9 cellular contexts compared by ENCODE assay signal in the genomic region with DNA sequence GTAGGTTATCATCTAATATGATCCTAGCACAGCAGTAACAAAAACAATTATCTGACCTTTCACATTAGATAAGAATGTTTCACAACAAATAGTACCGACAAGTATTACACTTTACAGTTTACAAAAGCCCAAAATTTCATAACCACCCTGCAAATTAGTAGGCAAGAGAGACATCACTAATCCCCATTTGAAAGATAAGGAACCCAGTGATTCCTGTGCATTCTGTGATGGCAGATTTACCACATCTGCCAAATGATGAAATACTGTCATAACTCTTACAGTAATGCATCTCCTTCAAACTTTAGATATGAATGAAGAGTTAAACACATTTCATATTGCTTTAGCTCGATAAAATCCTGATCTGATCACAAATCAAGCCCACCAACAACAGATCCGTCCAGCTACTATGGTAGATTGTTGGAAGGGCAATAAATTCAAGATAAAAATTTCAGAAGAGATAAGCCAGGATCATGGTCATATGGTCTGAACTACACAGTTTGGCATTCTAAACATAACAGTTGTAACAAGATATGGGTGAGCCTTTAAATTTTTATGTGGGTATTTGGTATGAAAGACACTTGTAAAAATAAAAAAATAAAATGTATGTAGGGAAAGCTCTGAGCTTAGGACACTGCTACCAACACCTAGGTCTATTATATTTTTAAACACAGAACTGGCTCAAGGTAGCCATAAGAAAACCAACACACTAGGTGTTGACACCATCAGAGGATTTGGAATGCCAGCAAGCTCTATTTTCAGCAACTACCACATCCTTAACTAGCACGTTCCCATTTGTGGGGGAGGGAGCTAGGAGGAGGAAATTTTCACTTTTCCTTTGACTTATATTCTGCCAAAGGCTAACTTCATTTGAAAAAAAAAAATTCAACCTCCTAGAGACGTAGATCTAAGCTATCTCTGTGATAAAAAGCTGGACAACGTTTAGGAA. TPM values are rescaled to one million over a fixed set of nuclear protein-coding genes. Genes with fewer than 3 reads are reported as not detected.
DNase-seq lines count a peak whose midpoint lies in the region; ATAC-seq, FAIRE-seq and TF ChIP-seq lines count a peak whose summit lies in the region.
"Had no signal": no experiment of that assay in that cellular context is flagged by ENCODE, and none has a peak within 500 bp of the region (broad histone marks: within the 10 kb centered on the region; RNA-seq: fewer than 3 reads in every experiment).

No MANE protein-coding gene starts in this region.

- POLR2A ChIA-PET in activated CD8-positive, alpha-beta T cell treated with anti-CD3 and anti-CD28 coated beads for 36 hours (lab: Charles Lee): interaction anchor here (0.6 to 3.1 kb wide), 8 partner anchors 8 to 32 kb away, joined by 3 to 22 read pairs (median 8); a partner anchor contains a TSS
- POLR2A ChIA-PET in activated CD8-positive, alpha-beta T cell treated with anti-CD3 and anti-CD28 coated beads, Interleukin-2, amount 10 ng/mL, durations not matched to agents 7 days and 5 days (lab: Charles Lee): interaction anchor here (0.6 to 3.0 kb wide), 5 partner anchors 9 to 29 kb away, joined by 3 to 16 read pairs (median 6); a partner anchor contains a TSS

- no peaks in the 10 kb centered on the region for H3K27me3 ChIP-seq in tibial artery

- no peak for FAIRE-seq in kidney (lab: Jason Lieb, UNC)

- no peak for ATAC-seq in activated CD8-positive, alpha-beta T cell treated with anti-CD3 and anti-CD28 coated beads for 36 hours
- ATAC-seq in activated CD8-positive, alpha-beta T cell treated with anti-CD3 and anti-CD28 coated beads, Interleukin-2, amount 10 ng/mL, durations not matched to agents 7 days and 5 days: no peak

- peak overlapping the region in 1 of 2 donors; percentile 12 for H3K9ac ChIP-seq in kidney (ENCODE audit: low read length in 2 of 2)

- H3K9me3 ChIP-seq in kidney (ENCODE audit: control insufficient read depth in 1 of 2, low read length in 2 of 2) (no peaks in the 10 kb centered on the region), tibial artery (no peaks in the 10 kb centered on the region)

- H3K4me1 Mint-ChIP-seq in activated CD8-positive, alpha-beta T cell treated with anti-CD3 and anti-CD28 coated beads for 36 hours (ENCODE audit: low read depth): peaks cover 74% of the 10 kb centered on the region
- H3K4me1 Mint-ChIP-seq in activated CD8-positive, alpha-beta T cell treated with anti-CD3 and anti-CD28 coated beads, Interleukin-2, amount 10 ng/mL, durations not matched to agents 7 days and 5 days (ENCODE audit: low read depth): peaks cover 62% of the 10 kb centered on the region
- peaks cover 66% of the 10 kb centered on the region for H3K4me1 Mint-ChIP-seq in activated naive CD8-positive, alpha-beta T cell treated with anti-CD3 and anti-CD28 coated beads for 36 hours

- no peak for TF ChIP-seq CTCF in activated CD8-positive, alpha-beta T cell treated with anti-CD3 and anti-CD28 coated beads for 36 hours (IDR thresholded peaks at IDR 0.05)
- TF ChIP-seq CTCF in kidney (IDR thresholded peaks at IDR 0.05; ENCODE audit: borderline replicate concordance, extremely low read depth, insufficient read depth): no peak
- no peak for TF ChIP-seq CTCF in tibial artery (IDR thresholded peaks at IDR 0.05)

- CTCF ChIA-PET in activated CD8-positive, alpha-beta T cell treated with anti-CD3 and anti-CD28 coated beads for 36 hours (lab: Charles Lee): interaction anchor here (0.7 to 5.5 kb wide), 13 partner anchors 9 to 238 kb away, joined by 3 to 51 read pairs (median 4); a partner anchor contains a TSS
- CTCF ChIA-PET in activated CD8-positive, alpha-beta T cell treated with anti-CD3 and anti-CD28 coated beads, Interleukin-2, amount 10 ng/mL, durations not matched to agents 7 days and 5 days (lab: Charles Lee): interaction anchor here (1.8 to 6.8 kb wide), 5 partner anchors 11 to 125 kb away, joined by 6 to 66 read pairs (median 8); a partner anchor contains a TSS

- H3K27ac Mint-ChIP-seq in activated CD8-positive, alpha-beta T cell treated with anti-CD3 and anti-CD28 coated beads for 36 hours: peak overlapping the region; percentile 51
- H3K27ac Mint-ChIP-seq in activated CD8-positive, alpha-beta T cell treated with anti-CD3 and anti-CD28 coated beads, Interleukin-2, amount 10 ng/mL, durations not matched to agents 7 days and 5 days: no peak overlapping the region
- H3K27ac Mint-ChIP-seq in activated naive CD8-positive, alpha-beta T cell treated with anti-CD3 and anti-CD28 coated beads for 36 hours: peak overlapping the region; percentile 55

- H3K36me3 ChIP-seq in kidney (ENCODE audit: control insufficient read depth in 1 of 2, insufficient read depth in 2 of 2, low read length in 2 of 2): no peaks in the 10 kb centered on the region
- H3K36me3 ChIP-seq in tibial artery: no peaks in the 10 kb centered on the region

- H3K4me3 Mint-ChIP-seq in activated CD8-positive, alpha-beta T cell treated with anti-CD3 and anti-CD28 coated beads for 36 hours: no peak overlapping the region
- no peak overlapping the region for H3K4me3 Mint-ChIP-seq in activated CD8-positive, alpha-beta T cell treated with anti-CD3 and anti-CD28 coated beads, Interleukin-2, amount 10 ng/mL, durations not matched to agents 7 days and 5 days
- no peak overlapping the region for H3K4me3 Mint-ChIP-seq in activated naive CD8-positive, alpha-beta T cell treated with anti-CD3 and anti-CD28 coated beads for 36 hours

- H3K4me3 ChIP-seq in kidney (ENCODE audit: low read length in 2 of 2): peak overlapping the region; percentile 7 to 25
- H3K4me3 ChIP-seq in tibial artery: peak overlapping the region in 1 of 2 donors; percentile 10

- H3K36me3 Mint-ChIP-seq in activated CD8-positive, alpha-beta T cell treated with anti-CD3 and anti-CD28 coated beads for 36 hours (ENCODE audit: low read depth): peaks cover 43% of the 10 kb centered on the region
- H3K36me3 Mint-ChIP-seq in activated CD8-positive, alpha-beta T cell treated with anti-CD3 and anti-CD28 coated beads, Interleukin-2, amount 10 ng/mL, durations not matched to agents 7 days and 5 days (ENCODE audit: low read depth): peaks cover 23% of the 10 kb centered on the region
- peaks cover 22% of the 10 kb centered on the region for H3K36me3 Mint-ChIP-seq in activated naive CD8-positive, alpha-beta T cell treated with anti-CD3 and anti-CD28 coated beads for 36 hours

- intact Hi-C loops in activated CD8-positive, alpha-beta T cell treated with anti-CD3 and anti-CD28 coated beads for 36 hours (cut with micrococcal nuclease): no loop called here
- intact Hi-C loops in kidney (cut with DNase I) (no loop called here), tibial artery (cut with DNase I; ENCODE audit: low total_unique reads) (no loop called here)

- no peaks in the 10 kb centered on the region for H3K27me3 Mint-ChIP-seq in activated CD8-positive, alpha-beta T cell treated with anti-CD3 and anti-CD28 coated beads for 36 hours
- no peaks in the 10 kb centered on the region for H3K27me3 Mint-ChIP-seq in activated CD8-positive, alpha-beta T cell treated with anti-CD3 and anti-CD28 coated beads, Interleukin-2, amount 10 ng/mL, durations not matched to agents 7 days and 5 days (ENCODE audit: low read depth)
- no peaks in the 10 kb centered on the region for H3K27me3 Mint-ChIP-seq in activated naive CD8-positive, alpha-beta T cell treated with anti-CD3 and anti-CD28 coated beads for 36 hours

- H3K4me1 ChIP-seq in kidney (ENCODE audit: control insufficient read depth in 1 of 2, insufficient read depth in 1 of 2, low read depth in 1 of 2, low read length in 2 of 2): peaks cover 34 to 59% of the 10 kb centered on the region in 2 donors
- peaks cover 0 to 100% (median 70%) of the 10 kb centered on the region in 4 donors for H3K4me1 ChIP-seq in tibial artery

- no peaks in the 10 kb centered on the region for H3K9me3 Mint-ChIP-seq in activated CD8-positive, alpha-beta T cell treated with anti-CD3 and anti-CD28 coated beads for 36 hours
- no peaks in the 10 kb centered on the region for H3K9me3 Mint-ChIP-seq in activated CD8-positive, alpha-beta T cell treated with anti-CD3 and anti-CD28 coated beads, Interleukin-2, amount 10 ng/mL, durations not matched to agents 7 days and 5 days (ENCODE audit: insufficient read depth)
- H3K9me3 Mint-ChIP-seq in activated naive CD8-positive, alpha-beta T cell treated with anti-CD3 and anti-CD28 coated beads for 36 hours: no peaks in the 10 kb centered on the region

- DNase-seq in activated CD8-positive, alpha-beta T cell treated with anti-CD3 and anti-CD28 coated beads for 36 hours: no peak
- DNase-seq in activated CD8-positive, alpha-beta T cell treated with anti-CD3 and anti-CD28 coated beads, Interleukin-2, amount 10 ng/mL, durations not matched to agents 7 days and 5 days: no peak
- DNase-seq in activated naive CD8-positive, alpha-beta T cell treated with anti-CD3 and anti-CD28 coated beads for 36 hours: no peak
- DNase-seq in kidney (no peak), tibial artery (peak in 1 of 2 donors; percentile 40), occipital lobe (lab: John Stamatoyannopoulos, UW) (no peak), ecto neural progenitor cell (ENCODE audit: low spot score) (no peak), NCI-H2227 (lab: John Stamatoyannopoulos, UW; ENCODE audit: unreplicated experiment) (no peak)
- DNase-seq: NCI-H524 had no signal

- H3K27ac ChIP-seq in kidney (ENCODE audit: low read depth in 2 of 2, low read length in 2 of 2): peak overlapping the region in 1 of 2 donors; percentile 9
- peak overlapping the region; percentile 35 to 66 for H3K27ac ChIP-seq in tibial artery

RNA-seq across cellular contexts. Expression of a gene that starts 9.3 kb away (rescaled TPM):
- total RNA-seq in activated CD8-positive, alpha-beta T cell treated with anti-CD3 and anti-CD28 coated beads for 36 hours: 100 to 1,000 TPM; 425 to 440 TPM
- total RNA-seq in activated CD8-positive, alpha-beta T cell treated with anti-CD3 and anti-CD28 coated beads, Interleukin-2, amount 10 ng/mL, durations not matched to agents 7 days and 5 days: 100 to 1,000 TPM; 393 to 414 TPM
- 100 to 1,000 TPM; 550 to 555 TPM for total RNA-seq in activated naive CD8-positive, alpha-beta T cell treated with anti-CD3 and anti-CD28 coated beads for 36 hours
- total RNA-seq in kidney: 495 TPM
- polyA plus RNA-seq in kidney (ENCODE audit: insufficient read depth, low read depth, low replicate concordance): 591 TPM
- total RNA-seq in occipital lobe: 515 TPM
